1 cellular context compared by ENCODE assay signal in genomic region chr6:37176268-37177082, GRCh38.
TF ChIP-seq lines count a peak whose summit lies in the region.

No MANE protein-coding gene starts in this region.

TF ChIP-seq in K562, 482 proteins besides CTCF, POLR2A, EP300 and RAD21 (continued from another document and continues in another):
- TF ChIP-seq ZNF395 (CRISPR knock-in tag; IDR thresholded peaks at IDR 0.05), result peak; percentile 90
- peak; percentile 82 for TF ChIP-seq PATZ1 (CRISPR knock-in tag; IDR thresholded peaks at IDR 0.05; ENCODE audit: borderline replicate concordance)
- TF ChIP-seq POLR2B (IDR thresholded peaks at IDR 0.05; ENCODE audit: low read depth, partially characterized antibody), result peak; percentile 77
- TF ChIP-seq SIN3B (IDR thresholded peaks at IDR 0.05; ENCODE audit: low read depth), result no peak
- TF ChIP-seq KAT7 (CRISPR knock-in tag; IDR thresholded peaks at IDR 0.05; ENCODE audit: borderline replicate concordance), result no peak
- no peak for TF ChIP-seq TEAD4 (IDR thresholded peaks at IDR 0.05; ENCODE audit: low read length)
- TF ChIP-seq TEAD4 (CRISPR knock-in tag; IDR thresholded peaks at IDR 0.05; ENCODE audit: borderline replicate concordance), result no peak
- peak; percentile 65 for TF ChIP-seq DLX4 (CRISPR knock-in tag; IDR thresholded peaks at IDR 0.05)
- TF ChIP-seq ARNT (IDR thresholded peaks at IDR 0.05), result peak in 1 of 2 experiments; percentile 16; a peak in 1 of 4 replicates
- TF ChIP-seq MYC (IDR thresholded peaks at IDR 0.05; ENCODE audit: low read depth, low read length), result peak; percentile 33; the same call in 1 of the 2 replicates
- peak; percentile 88; the same call in 1 of the 2 replicates for TF ChIP-seq MYC (CRISPR knock-in tag; IDR thresholded peaks at IDR 0.05; ENCODE audit: borderline replicate concordance, low read depth)
- TF ChIP-seq SFPQ (IDR thresholded peaks at IDR 0.05; ENCODE audit: low read depth, low read length), result no peak
- no peak for TF ChIP-seq UBTF (IDR thresholded peaks at IDR 0.05; ENCODE audit: borderline replicate concordance in 1 of 2, low read depth in 2 of 2, low read length in 2 of 2)
- peak; percentile 90 for TF ChIP-seq HMG20B (CRISPR knock-in tag; IDR thresholded peaks at IDR 0.05)
- no peak for TF ChIP-seq ZBTB40 (IDR thresholded peaks at IDR 0.05)
- peak; percentile 38; the same call in 1 of the 2 replicates for TF ChIP-seq ZBTB40 (CRISPR knock-in tag; IDR thresholded peaks at IDR 0.05)
- TF ChIP-seq ZFX (CRISPR knock-in tag; IDR thresholded peaks at IDR 0.05), result peak; percentile 60; the same call in 1 of the 2 replicates
- 0 out of 2 replicates have a peak, but pooled peaks have one; percentile 4 for TF ChIP-seq ZNF511 (CRISPR knock-in tag; IDR thresholded peaks at IDR 0.05)
- TF ChIP-seq PML (IDR thresholded peaks at IDR 0.05; ENCODE audit: low read length), result no peak; the same call in 1 of the 2 replicates
- TF ChIP-seq CHCHD3 (CRISPR knock-in tag; IDR thresholded peaks at IDR 0.05), result 0 out of 2 replicates have a peak, but pooled peaks have one; percentile 18
- peak; percentile 61; the same call in 1 of the 2 replicates for TF ChIP-seq ZNF324 (CRISPR knock-in tag; IDR thresholded peaks at IDR 0.05)
- TF ChIP-seq ZNF3 (CRISPR knock-in tag; IDR thresholded peaks at IDR 0.05), result peak; percentile 88
- TF ChIP-seq PYGO2 (tag; IDR thresholded peaks at IDR 0.05), result no peak
- peak; percentile 4; the same call in 1 of the 2 replicates for TF ChIP-seq TCFL5 (CRISPR knock-in tag; conservative IDR thresholded peaks at IDR 0.05)
- TF ChIP-seq ZNF551 (CRISPR knock-in tag; IDR thresholded peaks at IDR 0.05), result peak; percentile 83
- TF ChIP-seq ZBTB17 (CRISPR knock-in tag; IDR thresholded peaks at IDR 0.05), result 0 out of 2 replicates have a peak, but pooled peaks have one; percentile 83
- peak in 1 of 2 experiments; percentile 43; a peak in 1 of 4 replicates for TF ChIP-seq NONO (IDR thresholded peaks at IDR 0.05; ENCODE audit: low read depth in 2 of 2, low read length in 1 of 2)
- TF ChIP-seq HNRNPL (IDR thresholded peaks at IDR 0.05; ENCODE audit: low read depth, low read length), result 0 out of 2 replicates have a peak, but pooled peaks have one; percentile 44
- peak; percentile 43 for TF ChIP-seq ELF4 (CRISPR knock-in tag; IDR thresholded peaks at IDR 0.05)
- TF ChIP-seq ZNF764 (CRISPR knock-in tag; IDR thresholded peaks at IDR 0.05; ENCODE audit: low read depth), result peak; percentile 46; the same call in 1 of the 2 replicates
- 0 out of 2 replicates have a peak, but pooled peaks have one; percentile 34 for TF ChIP-seq HNRNPUL1 (IDR thresholded peaks at IDR 0.05; ENCODE audit: low read length)
- TF ChIP-seq SIX5 (IDR thresholded peaks at IDR 0.05; ENCODE audit: borderline replicate concordance in 1 of 2, insufficient read depth in 1 of 2, low read depth in 1 of 2, low read length in 2 of 2), result no peak
- TF ChIP-seq TOE1 (IDR thresholded peaks at IDR 0.05; ENCODE audit: borderline replicate concordance), result peak; percentile 41; the same call in 1 of the 2 replicates
- peak; percentile 87; the same call in 1 of the 2 replicates for TF ChIP-seq TOE1 (CRISPR knock-in tag; IDR thresholded peaks at IDR 0.05; ENCODE audit: borderline replicate concordance, low read depth)
- peak; percentile 95 for TF ChIP-seq PHB (CRISPR knock-in tag; IDR thresholded peaks at IDR 0.05)
- peak; percentile 63; the same call in 1 of the 2 replicates for TF ChIP-seq KLF10 (CRISPR knock-in tag; IDR thresholded peaks at IDR 0.05)
- TF ChIP-seq CEBPG (CRISPR knock-in tag; IDR thresholded peaks at IDR 0.05), result no peak; the same call in 1 of the 2 replicates
- TF ChIP-seq CEBPG (tag; conservative IDR thresholded peaks at IDR 0.05 in 1 of 2, IDR thresholded peaks at IDR 0.05 in 1 of 2), result peak; percentile 75 to 87
- no peak for TF ChIP-seq GTF2F1 (IDR thresholded peaks at IDR 0.05; ENCODE audit: low read depth, low read length)
- peak; percentile 73 for TF ChIP-seq ATF4 (CRISPR knock-in tag; IDR thresholded peaks at IDR 0.05)
- peak; percentile 89 for TF ChIP-seq ZNF174 (CRISPR knock-in tag; IDR thresholded peaks at IDR 0.05)
